1 cellular context compared by ENCODE assay signal in genomic region chr10:16777473-16778370, GRCh38.
TF ChIP-seq lines count a peak whose summit lies in the region.

No MANE protein-coding gene starts in this region.

TF ChIP-seq in H1, 55 proteins besides CTCF, POLR2A, EP300 and RAD21:
- TF ChIP-seq TEAD4 (IDR thresholded peaks at IDR 0.05; ENCODE audit: low read depth, low read length): no peak
- TF ChIP-seq PHF8 (conservative IDR thresholded peaks at IDR 0.05; ENCODE audit: low read depth, low read length): no peak
- TF ChIP-seq EZH2 (IDR thresholded peaks at IDR 0.05; ENCODE audit: low read depth, low read length, severe bottlenecking): no peak
- no peak for TF ChIP-seq ATF3 (IDR thresholded peaks at IDR 0.05; ENCODE audit: insufficient read depth, low read depth, low read length)
- TF ChIP-seq HDAC6 (IDR thresholded peaks at IDR 0.05; ENCODE audit: low read depth, low read length): no peak
- TF ChIP-seq SIX5 (IDR thresholded peaks at IDR 0.05; ENCODE audit: low read depth, low read length): no peak
- no peak for TF ChIP-seq JUN (IDR thresholded peaks at IDR 0.05; ENCODE audit: low read depth, low read length)
- TF ChIP-seq HDAC2 (IDR thresholded peaks at IDR 0.05; ENCODE audit: borderline replicate concordance in 1 of 2, low read depth in 2 of 2, low read length in 2 of 2): no peak
- TF ChIP-seq GABPA (IDR thresholded peaks at IDR 0.05; ENCODE audit: borderline replicate concordance, insufficient read depth, low read length): no peak
- no peak for TF ChIP-seq BACH1 (IDR thresholded peaks at IDR 0.05; ENCODE audit: low read length)
- TF ChIP-seq CBX5 (IDR thresholded peaks at IDR 0.05; ENCODE audit: low read depth, low read length): no peak
- TF ChIP-seq SRF (IDR thresholded peaks at IDR 0.05; ENCODE audit: low read depth, low read length): no peak
- no peak for TF ChIP-seq CHD1 (IDR thresholded peaks at IDR 0.05; ENCODE audit: low read depth, low read length)
- no peak for TF ChIP-seq SIN3A (conservative IDR thresholded peaks at IDR 0.05 in 1 of 2, IDR thresholded peaks at IDR 0.05 in 1 of 2; ENCODE audit: low read depth in 1 of 2, low read length in 2 of 2)
- no peak for TF ChIP-seq ASH2L (IDR thresholded peaks at IDR 0.05; ENCODE audit: low read length)
- no peak for TF ChIP-seq CHD7 (IDR thresholded peaks at IDR 0.05; ENCODE audit: insufficient replicate concordance, low read length)
- TF ChIP-seq CTBP2 (IDR thresholded peaks at IDR 0.05; ENCODE audit: borderline replicate concordance, insufficient read depth, insufficient read length, low read length): no peak
- no peak for TF ChIP-seq BRCA1 (IDR thresholded peaks at IDR 0.05; ENCODE audit: low read depth, low read length)
